Comparison of ENCODE assay signal across 10 cellular contexts in genomic region chr12:14247166-14247565, GRCh38.
"Had no signal": no experiment of that assay in that cellular context is flagged by ENCODE, and none has a peak within 500 bp of the region (broad histone marks: within the 10 kb centered on the region; RNA-seq: fewer than 3 reads in every experiment).

No MANE protein-coding gene starts in this region.

- DNase-seq: GM23248, GOT3, H9, HCEC 1CT, KBM-7 had no signal

- H2AFZ ChIP-seq: GM23248 had no signal

- H3K27me3 Mint-ChIP-seq: IgD-negative memory B cell had no signal

- H3K9ac ChIP-seq: GM23248, KMS-11 had no signal

- H3K27ac Mint-ChIP-seq: H9, IgD-negative memory B cell had no signal

- H3K4me3 Mint-ChIP-seq: H9, IgD-negative memory B cell had no signal

- FAIRE-seq: H54, HepG2 had no signal

- H3K4me2 ChIP-seq: KMS-11 had no signal

- ATAC-seq: HepG2 had no signal

- H3K36me3 Mint-ChIP-seq: IgD-negative memory B cell had no signal

- H3K27ac ChIP-seq: GM23248, HL-60, KMS-11 had no signal

- H3K4me3 ChIP-seq: GM23248 had no signal
